In the genomic region with DNA sequence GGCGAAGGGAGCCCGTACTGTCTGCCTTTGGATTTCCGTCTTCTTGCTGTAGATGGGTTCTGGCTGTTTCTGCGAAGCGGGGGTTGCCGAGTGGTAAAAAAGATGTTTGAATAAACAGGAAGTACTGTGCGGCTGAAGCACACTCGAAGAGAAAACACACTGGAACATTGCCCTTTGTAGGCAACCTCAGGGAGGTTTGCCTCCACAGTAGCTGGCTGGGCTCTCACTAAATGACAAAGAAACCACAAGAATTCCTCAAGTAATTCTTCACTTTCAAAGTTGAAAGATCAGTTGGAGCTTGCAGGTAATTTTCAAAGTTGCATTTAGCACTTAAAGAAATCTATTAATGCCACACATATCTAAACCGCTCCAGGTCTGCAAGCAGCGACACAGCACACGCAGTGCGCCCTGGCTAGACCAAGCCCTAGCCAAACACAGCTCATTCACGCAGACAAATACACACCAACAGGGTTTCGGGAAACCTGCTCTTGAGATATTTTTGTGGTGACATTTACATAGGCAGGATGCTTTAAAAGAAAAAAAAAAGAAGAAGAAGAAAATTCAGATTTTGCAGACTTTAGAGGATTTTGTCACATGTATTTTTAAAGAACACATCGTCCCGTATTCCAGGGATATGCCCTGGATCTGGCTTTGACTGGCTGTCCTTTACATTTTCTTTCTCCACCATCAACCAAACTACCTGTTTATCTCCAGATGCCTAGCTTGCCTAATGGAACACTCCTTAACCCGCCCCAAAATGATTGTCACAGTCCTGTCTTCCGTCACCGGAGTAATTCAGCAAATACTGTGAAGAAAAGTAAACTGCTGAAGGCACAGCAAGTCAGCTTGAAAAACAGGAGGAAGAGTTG, we compare ENCODE assay signal across 8 cellular contexts.
A peak's percentile ranks its signal among the peaks of the same experiment; 100 is the strongest.
DNase-seq lines count a peak whose midpoint lies in the region; ATAC-seq and TF ChIP-seq lines count a peak whose summit lies in the region.

No MANE protein-coding gene starts in this region.

- peak overlapping the region; percentile 98 for H3K9ac ChIP-seq in OCI-LY3 (ENCODE audit: low read length)

- peak overlapping the region; percentile 91 for H3K4me2 ChIP-seq in OCI-LY3 (ENCODE audit: low read length)

- peak overlapping the region; percentile 86 for H3K4me3 Mint-ChIP-seq in nephron progenitor cell

- peaks cover 91% of the 10 kb centered on the region for H3K4me1 Mint-ChIP-seq in nephron progenitor cell

- no peak for TF ChIP-seq CTCF in GM10266 (IDR thresholded peaks at IDR 0.05; ENCODE audit: control insufficient read depth, insufficient read depth, low read depth, missing control alignments)
- TF ChIP-seq CTCF in OCI-LY3 (IDR thresholded peaks at IDR 0.05; ENCODE audit: low read depth, low read length): no peak
- no peak for TF ChIP-seq CTCF in nephron progenitor cell (IDR thresholded peaks at IDR 0.05)

- H3K9me3 ChIP-seq in OCI-LY3 (ENCODE audit: insufficient read depth, low read length): no peaks in the 10 kb centered on the region

- ATAC-seq in HG02973 (IDR thresholded peaks at IDR 0.05; ENCODE audit: unreplicated experiment) (peak; percentile 50), GM21526 (IDR thresholded peaks at IDR 0.05; ENCODE audit: low FRiP score, unreplicated experiment) (no peak)

- H2AFZ ChIP-seq in OCI-LY3 (ENCODE audit: low read depth, low read length): no peak overlapping the region

- H3K4me3 ChIP-seq in OCI-LY3 (ENCODE audit: low read length): peak overlapping the region; percentile 86

- peak; percentile 9 for DNase-seq in GM10266 (ENCODE audit: extremely low spot score)
- DNase-seq in activated T-helper 1 cell treated with Interleukin-2 at 50 U/mL for 16 hours (ENCODE audit: low read depth): peak; percentile 55
- peak; percentile 92 for DNase-seq in fibroblast of peridontal ligament (ENCODE audit: extremely low read depth)
- DNase-seq in nephron progenitor cell: peak; percentile 21
- DNase-seq in stromal cell of bone marrow (ENCODE audit: low read depth): peak; percentile 70

- no peaks in the 10 kb centered on the region for H3K27me3 ChIP-seq in OCI-LY3 (ENCODE audit: low read depth, low read length)

- no peaks in the 10 kb centered on the region for H3K27me3 Mint-ChIP-seq in nephron progenitor cell (ENCODE audit: low read depth, poor library complexity)

- H3K9me3 Mint-ChIP-seq in nephron progenitor cell: no peaks in the 10 kb centered on the region

- peaks cover 89% of the 10 kb centered on the region for H3K79me2 ChIP-seq in OCI-LY3 (ENCODE audit: low read length)

- no peaks in the 10 kb centered on the region for H3K36me3 Mint-ChIP-seq in nephron progenitor cell (ENCODE audit: low read depth)

- H4K20me1 ChIP-seq in OCI-LY3 (ENCODE audit: insufficient read depth, low read length): no peaks in the 10 kb centered on the region

- H3K36me3 ChIP-seq in OCI-LY3 (replicated peaks; ENCODE audit: low read depth, low read length): peaks cover 20% of the 10 kb centered on the region

- H3K27ac ChIP-seq in OCI-LY3 (ENCODE audit: low read length): peak overlapping the region; percentile 95

- H3K27ac Mint-ChIP-seq in nephron progenitor cell: peak overlapping the region; percentile 90

- peaks cover 60% of the 10 kb centered on the region for H3K4me1 ChIP-seq in OCI-LY3 (ENCODE audit: low read length)

Comparison
In these comparisons a context has a peak if more than half of its experiments do, and no peak if none do; other contexts are left out.
1. DNase-seq: peak in every context shown above with its lines; median percentile 92 in fibroblast of peridontal ligament; 70 in stromal cell of bone marrow; 55 in activated T-helper 1 cell treated with Interleukin-2 at 50 U/mL for 16 hours; 21 in nephron progenitor cell; 9 in GM10266.